In the genomic region with DNA sequence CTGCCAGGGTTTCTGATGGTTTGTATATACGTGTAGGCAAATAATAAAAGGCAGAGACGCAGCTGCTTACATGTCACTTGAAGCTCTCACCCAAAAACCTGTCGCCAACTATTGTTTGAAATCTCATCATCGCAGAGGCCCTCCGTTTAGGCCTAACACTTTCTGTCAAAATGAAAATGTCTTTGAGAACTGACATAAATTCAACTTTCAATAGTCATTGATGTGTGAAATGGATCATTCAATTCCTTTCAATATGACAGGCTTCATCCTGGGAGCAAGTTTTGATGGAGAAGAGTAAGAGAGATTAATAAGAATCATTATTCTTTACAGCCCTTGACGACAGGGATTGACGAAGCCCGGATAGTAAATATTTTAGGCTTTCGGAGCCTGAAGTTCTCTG, we compare ENCODE assay signal across 27 cellular contexts. TPM values are rescaled to one million over a fixed set of nuclear protein-coding genes. Genes with fewer than 3 reads are reported as not detected.
DNase-seq lines count a peak whose midpoint lies in the region; TF ChIP-seq lines count a peak whose summit lies in the region.
"Had no signal": no experiment of that assay in that cellular context is flagged by ENCODE, and none has a peak within 500 bp of the region (broad histone marks: within the 10 kb centered on the region; RNA-seq: fewer than 3 reads in every experiment).

No MANE protein-coding gene starts in this region.

- DNase-seq in breast epithelium (ENCODE audit: low spot score in 2 of 2) (no peak), mammary epithelial cell (no peak), colonic mucosa (no peak), osteocyte (ENCODE audit: extremely low spot score, unreplicated experiment) (no peak), vagina (ENCODE audit: extremely low spot score in 2 of 2) (no peak), thyroid gland (no peak), COLO829 (ENCODE audit: low spot score) (no peak)
- no peak for DNase-seq in activated T-cell treated with anti-CD3 and anti-CD28 coated beads, Interleukin-2, amount 50 U/mL, for 24 hours
- DNase-seq: activated CD4-positive, alpha-beta T cell treated with anti-CD3 and anti-CD28 coated beads for 4 hours; activated naive CD4-positive, alpha-beta T cell treated with anti-CD3 and anti-CD28 coated beads, Interleukin-2, amount 50 U/mL, for 16 hours; cerebellar nuclear complex; DMS53; effector CD4-positive, alpha-beta T cell; GDM1; hippocampal formation; left ventricle myocardium inferior; NCI-H1092 treated with DMSO at 0.1 percent for 48 hours; NCI-H1930; NCI-H446; nucleus accumbens; PC-3; SHP77 treated with DMSO at 0.1 percent for 48 hours; stimulated activated CD4-positive, alpha-beta T cell treated with anti-CD3 and anti-CD28 coated beads, Interleukin-12 subunit alpha, Interleukin-12 subunit beta, amount 100 ng/mL, for 4 hours; T-cell had no signal

- intact Hi-C loops in breast epithelium (cut with DNase I; ENCODE audit: low total_unique reads), result no loop called here
- intact Hi-C loops in mammary epithelial cell (cut with micrococcal nuclease), result no loop called here
- intact Hi-C loops in colonic mucosa (cut with DNase I), result no loop called here
- intact Hi-C loops in vagina (cut with DNase I), result no loop called here
- intact Hi-C loops in thyroid gland (cut with DNase I), result no loop called here

- H2AFZ ChIP-seq in mammary epithelial cell (ENCODE audit: low read depth, low read length), result no peak overlapping the region

- dilution Hi-C loops in mammary epithelial cell (cut with HindIII; ENCODE audit: low sequenced_read_pairs), result no loop called here

- peak overlapping the region; percentile 54 for H3K4me3 Mint-ChIP-seq in osteocyte (ENCODE audit: unreplicated experiment)
- no peak overlapping the region for H3K4me3 Mint-ChIP-seq in activated T-cell treated with anti-CD3 and anti-CD28 coated beads, Interleukin-2, amount 50 U/mL, for 24 hours

- H3K27ac Mint-ChIP-seq in osteocyte (ENCODE audit: unreplicated experiment), result peak overlapping the region; percentile 72
- H3K27ac Mint-ChIP-seq in activated T-cell treated with anti-CD3 and anti-CD28 coated beads, Interleukin-2, amount 50 U/mL, for 24 hours, result no peak overlapping the region

- no TSS peak for BruUV-seq in mammary epithelial cell (replicated peaks; lab: Mats Ljungman, UMichigan)

- in situ Hi-C loops in mammary epithelial cell (cut with MboI; ENCODE audit: low sequenced_read_pairs in 2 of 2), result no loop called here

- peak overlapping the region; percentile 86 to 87 for H3K27ac ChIP-seq in breast epithelium
- H3K27ac ChIP-seq in mammary epithelial cell (ENCODE audit: insufficient read depth, low read depth, low read length), result no peak overlapping the region
- no peak overlapping the region for H3K27ac ChIP-seq in colonic mucosa
- peak overlapping the region; percentile 44 for H3K27ac ChIP-seq in vagina
- no peak overlapping the region for H3K27ac ChIP-seq in thyroid gland
- H3K27ac ChIP-seq: HL-60, left ventricle myocardium inferior, right atrium auricular region had no signal

- H4K20me1 ChIP-seq in mammary epithelial cell (ENCODE audit: insufficient read depth, low read length), result no peaks in the 10 kb centered on the region

- CTCF ChIA-PET in mammary epithelial cell (lab: Charles Lee; ENCODE audit: low non-redundant PET), result no interaction called here

- TF ChIP-seq POLR2A in breast epithelium (IDR thresholded peaks at IDR 0.05), result no peak
- TF ChIP-seq POLR2A in vagina (IDR thresholded peaks at IDR 0.05), result no peak
- TF ChIP-seq POLR2A in thyroid gland (IDR thresholded peaks at IDR 0.05), result no peak

- H3K27me3 ChIP-seq in breast epithelium, result no peaks in the 10 kb centered on the region
- H3K27me3 ChIP-seq in mammary epithelial cell (ENCODE audit: insufficient read depth, low read length), result no peaks in the 10 kb centered on the region
- H3K27me3 ChIP-seq in colonic mucosa, result no peaks in the 10 kb centered on the region
- no peaks in the 10 kb centered on the region for H3K27me3 ChIP-seq in vagina
- no peaks in the 10 kb centered on the region for H3K27me3 ChIP-seq in thyroid gland
- H3K27me3 ChIP-seq: right atrium auricular region had no signal

- no peaks in the 10 kb centered on the region for H3K27me3 Mint-ChIP-seq in osteocyte (ENCODE audit: unreplicated experiment)
- no peaks in the 10 kb centered on the region for H3K27me3 Mint-ChIP-seq in activated T-cell treated with anti-CD3 and anti-CD28 coated beads, Interleukin-2, amount 50 U/mL, for 24 hours
- H3K27me3 Mint-ChIP-seq: T-cell had no signal

- peaks cover under 1 to 8% of the 10 kb centered on the region in 2 donors for H3K4me1 ChIP-seq in breast epithelium
- peaks cover 7% of the 10 kb centered on the region for H3K4me1 ChIP-seq in mammary epithelial cell (ENCODE audit: insufficient read depth, low read length)
- H3K4me1 ChIP-seq in colonic mucosa, result no peaks in the 10 kb centered on the region
- H3K4me1 ChIP-seq in vagina, result peaks cover 7% of the 10 kb centered on the region
- no peaks in the 10 kb centered on the region for H3K4me1 ChIP-seq in thyroid gland
- H3K4me1 ChIP-seq: left ventricle myocardium inferior, right atrium auricular region had no signal

- H3K9me3 ChIP-seq in breast epithelium, result no peaks in the 10 kb centered on the region
- H3K9me3 ChIP-seq in mammary epithelial cell (replicated peaks; ENCODE audit: insufficient read depth, low read length), result no peaks in the 10 kb centered on the region
- H3K9me3 ChIP-seq in colonic mucosa, result no peaks in the 10 kb centered on the region
- H3K9me3 ChIP-seq in vagina, result no peaks in the 10 kb centered on the region
- no peaks in the 10 kb centered on the region for H3K9me3 ChIP-seq in thyroid gland
- H3K9me3 ChIP-seq: left ventricle myocardium inferior, right atrium auricular region had no signal

- no peak overlapping the region for H3K4me2 ChIP-seq in mammary epithelial cell (ENCODE audit: insufficient read depth, low read depth, low read length)

- H3K36me3 ChIP-seq in breast epithelium (no peaks in the 10 kb centered on the region), mammary epithelial cell (ENCODE audit: insufficient read depth, low read length) (no peaks in the 10 kb centered on the region), colonic mucosa (no peaks in the 10 kb centered on the region), vagina (no peaks in the 10 kb centered on the region), thyroid gland (no peaks in the 10 kb centered on the region)
- H3K36me3 ChIP-seq: left ventricle myocardium inferior, right atrium auricular region had no signal

- peaks cover 5% of the 10 kb centered on the region for H3K36me3 Mint-ChIP-seq in osteocyte (ENCODE audit: unreplicated experiment)
- no peaks in the 10 kb centered on the region for H3K36me3 Mint-ChIP-seq in activated T-cell treated with anti-CD3 and anti-CD28 coated beads, Interleukin-2, amount 50 U/mL, for 24 hours (ENCODE audit: low read depth)
- H3K36me3 Mint-ChIP-seq: T-cell had no signal

- WGBS in mammary epithelial cell (ENCODE audit: low coverage, missing lambda C conversion rate), result 43% methylated on average over 9 of the region's 9 CpGs
- WGBS in thyroid gland, 2 donors, result 77 to 81% methylated on average over 9 of the region's 9 CpGs

- TF ChIP-seq CTCF in breast epithelium (IDR thresholded peaks at IDR 0.05), result no peak
- TF ChIP-seq CTCF in mammary epithelial cell (conservative IDR thresholded peaks at IDR 0.05 in 1 of 2, IDR thresholded peaks at IDR 0.05 in 1 of 2; ENCODE audit: extremely low read depth in 1 of 2, insufficient read depth in 1 of 2, low read depth in 1 of 2, low read length in 2 of 2), result no peak
- TF ChIP-seq CTCF in colonic mucosa (IDR thresholded peaks at IDR 0.05), result no peak
- no peak for TF ChIP-seq CTCF in osteocyte (IDR thresholded peaks at IDR 0.05)
- no peak for TF ChIP-seq CTCF in vagina (IDR thresholded peaks at IDR 0.05)
- no peak for TF ChIP-seq CTCF in thyroid gland (IDR thresholded peaks at IDR 0.05)

- peak overlapping the region in 2 of 3 donors; percentile 42 to 59 for H3K4me3 ChIP-seq in breast epithelium
- H3K4me3 ChIP-seq in mammary epithelial cell (replicated peaks in 1 of 3; ENCODE audit: insufficient read depth in 1 of 3, low read depth in 2 of 3, low read length in 3 of 3), result no peak overlapping the region
- H3K4me3 ChIP-seq in colonic mucosa, result peak overlapping the region; percentile 28
- peak overlapping the region; percentile 21 to 44 for H3K4me3 ChIP-seq in vagina
- no peak overlapping the region for H3K4me3 ChIP-seq in thyroid gland (replicated peaks in 1 of 3)
- H3K4me3 ChIP-seq: left ventricle myocardium inferior, right atrium auricular region had no signal

- H3K9ac ChIP-seq in mammary epithelial cell (ENCODE audit: insufficient read depth, low read length), result no peak overlapping the region
- H3K9ac ChIP-seq in colonic mucosa (ENCODE audit: low read depth in 2 of 2, low read length in 2 of 2), result peak overlapping the region; percentile 21 to 46

- no peaks in the 10 kb centered on the region for H3K9me3 Mint-ChIP-seq in osteocyte (ENCODE audit: unreplicated experiment)
- no peaks in the 10 kb centered on the region for H3K9me3 Mint-ChIP-seq in activated T-cell treated with anti-CD3 and anti-CD28 coated beads, Interleukin-2, amount 50 U/mL, for 24 hours
- H3K9me3 Mint-ChIP-seq: T-cell had no signal

- peaks cover 83% of the 10 kb centered on the region for H3K4me1 Mint-ChIP-seq in osteocyte (ENCODE audit: unreplicated experiment)
- H3K4me1 Mint-ChIP-seq in activated T-cell treated with anti-CD3 and anti-CD28 coated beads, Interleukin-2, amount 50 U/mL, for 24 hours (ENCODE audit: low read depth), result peaks cover 33% of the 10 kb centered on the region

- H3K79me2 ChIP-seq in mammary epithelial cell (ENCODE audit: insufficient read depth, low read length), result no peaks in the 10 kb centered on the region

RNA-seq across cellular contexts. Expression of a gene that starts 2.7 kb away (rescaled TPM):
- 100 to 1,000 TPM in 1 of 3 donors, 10 to 100 TPM in 1, 1 to 10 TPM in 1; 3.8 to 108 (median 54.6) TPM for total RNA-seq in breast epithelium
- 100 to 1,000 TPM in 1 of 2 donors, 1 to 10 TPM in 1; 2.2 to 365 TPM for total RNA-seq in mammary epithelial cell
- 1.0 TPM for polyA plus RNA-seq in mammary epithelial cell
- polyA minus RNA-seq in mammary epithelial cell, result not detected
- 1,000 to 10,000 TPM in 1 of 2 donors, 10 to 100 TPM in 1; 25.4 to 1,198 TPM for total RNA-seq in colonic mucosa
- 190 and 191 TPM in 2 replicates for total RNA-seq in osteocyte
- total RNA-seq in vagina, result 413 TPM
- total RNA-seq in thyroid gland, result 10 to 100 TPM in 1 of 4 donors, 1 to 10 TPM in 3; 1.5 to 24.4 (median 2.3) TPM
- polyA plus RNA-seq: HepG2 had no signal

RNA-seq across cellular contexts. Expression of a gene that starts 31.2 kb away (rescaled TPM):
- total RNA-seq in breast epithelium, result 10 to 100 TPM; 35.4 to 45.7 (median 42.3) TPM
- total RNA-seq in mammary epithelial cell, result 10 to 100 TPM; 56.3 to 78.2 TPM
- 96.6 TPM for polyA plus RNA-seq in mammary epithelial cell
- polyA minus RNA-seq in mammary epithelial cell, result 80.2 TPM
- 10 to 100 TPM; 55.0 to 56.3 TPM for total RNA-seq in colonic mucosa
- total RNA-seq in osteocyte, result 63.9 and 64.8 TPM in 2 replicates
- total RNA-seq in vagina, result 52.3 TPM
- total RNA-seq in thyroid gland, result 10 to 100 TPM; 41.8 to 65.8 (median 46.9) TPM

Comparison
In these comparisons a context has a peak if more than half of its experiments do, and no peak if none do; other contexts are left out.
1. H3K27ac ChIP-seq: peak in breast epithelium (2 of 2) and vagina (single experiment); none in mammary epithelial cell (single experiment), colonic mucosa (single experiment) and thyroid gland (0 of 3).
2. H3K4me3 ChIP-seq: peak in breast epithelium (2 of 3), colonic mucosa (single experiment) and vagina (2 of 2); none in mammary epithelial cell (0 of 3) and thyroid gland (0 of 3).